In genomic region chr5:75565991-75566709, GRCh38 we compare ENCODE assay signal across 8 cellular contexts. TPM values are rescaled to one million over a fixed set of nuclear protein-coding genes. Genes with fewer than 3 reads are reported as not detected.
DNase-seq lines count a peak whose midpoint lies in the region; ATAC-seq and TF ChIP-seq lines count a peak whose summit lies in the region.
"Not testable (repeated sequence)": the region's sequence is repeated elsewhere in the genome, so short reads cannot be mapped to it uniquely, and the experiment has no call there.

No MANE protein-coding gene starts in this region.

- H3K36me3 Mint-ChIP-seq in activated T-cell treated with anti-CD3 and anti-CD28 coated beads, Interleukin-2, amount 50 U/mL, for 72 hours (ENCODE audit: insufficient read depth in 2 of 2): peaks cover 25 to 42% of the 10 kb centered on the region in 2 donors

- peak overlapping the region; percentile 64 to 78 for H3K4me3 Mint-ChIP-seq in activated T-cell treated with anti-CD3 and anti-CD28 coated beads, Interleukin-2, amount 50 U/mL, for 72 hours

- intact Hi-C loops in thyroid gland (cut with DNase I): not testable (repeated sequence)

- H3K27me3 Mint-ChIP-seq in activated T-cell treated with anti-CD3 and anti-CD28 coated beads, Interleukin-2, amount 50 U/mL, for 72 hours (ENCODE audit: low read depth): not testable (repeated sequence)

- DNase-seq in EH (ENCODE audit: low read depth): peak; percentile 57
- peak; percentile 81 for DNase-seq in RPMI7951 (ENCODE audit: low read depth)
- peak; percentile 15 to 21 for DNase-seq in activated T-cell treated with anti-CD3 and anti-CD28 coated beads, Interleukin-2, amount 50 U/mL, for 72 hours
- peak; percentile 91 for DNase-seq in choroid plexus epithelial cell (ENCODE audit: low read depth)
- not testable (repeated sequence) for DNase-seq in hepatocyte (ENCODE audit: low spot score)
- DNase-seq in renal cortical epithelial cell (ENCODE audit: low read depth): peak; percentile 80
- peak in 1 of 2 donors; percentile 6 for DNase-seq in thyroid gland

- TF ChIP-seq CTCF in choroid plexus epithelial cell (conservative IDR thresholded peaks at IDR 0.05; ENCODE audit: low read depth, low read length); hepatocyte (IDR thresholded peaks at IDR 0.05; ENCODE audit: poor library complexity); thyroid gland (IDR thresholded peaks at IDR 0.05): not testable (repeated sequence)

- H3K4me1 ChIP-seq in hepatocyte (ENCODE audit: insufficient read depth): not testable (repeated sequence)
- peaks cover 31 to 45% of the 10 kb centered on the region in 2 donors for H3K4me1 ChIP-seq in thyroid gland

- 92% methylated on average over 15 of the region's 15 CpGs for WGBS in hepatocyte (ENCODE audit: low lambda C conversion rate, missing lambda C conversion rate)
- 93 to 94% methylated on average over 13 to 15 of the region's 15 CpGs for WGBS in thyroid gland, 2 donors

- peak; percentile 4 for ATAC-seq in HG03175 (IDR thresholded peaks at IDR 0.05; ENCODE audit: unreplicated experiment)
- not testable (repeated sequence) for ATAC-seq in activated T-cell treated with anti-CD3 and anti-CD28 coated beads, Interleukin-2, amount 50 U/mL, for 72 hours (replicated peaks in 1 of 2)

- H3K9me2 ChIP-seq in hepatocyte (replicated peaks; ENCODE audit: insufficient read depth): not testable (repeated sequence)

- not testable (repeated sequence) for H3K9me3 ChIP-seq in hepatocyte (ENCODE audit: low read depth); thyroid gland

- peaks cover 21% of the 10 kb centered on the region for H3K79me2 ChIP-seq in hepatocyte

- peak overlapping the region; percentile 8 for H3K4me2 ChIP-seq in hepatocyte

- H4K20me1 ChIP-seq in hepatocyte (ENCODE audit: insufficient read depth, poor library complexity, severe bottlenecking): not testable (repeated sequence)

- H3K4me1 Mint-ChIP-seq in activated T-cell treated with anti-CD3 and anti-CD28 coated beads, Interleukin-2, amount 50 U/mL, for 72 hours (ENCODE audit: low read depth): peaks cover 49% of the 10 kb centered on the region

- H3K27me3 ChIP-seq in hepatocyte, thyroid gland: not testable (repeated sequence)

- not testable (repeated sequence) for H3K4me3 ChIP-seq in choroid plexus epithelial cell (ENCODE audit: low read depth, low read length); hepatocyte; thyroid gland (replicated peaks in 1 of 3)

- H3K27ac Mint-ChIP-seq in activated T-cell treated with anti-CD3 and anti-CD28 coated beads, Interleukin-2, amount 50 U/mL, for 72 hours: peak overlapping the region; percentile 78

- H3K36me3 ChIP-seq in hepatocyte (replicated peaks; ENCODE audit: insufficient read depth, low read depth); thyroid gland: not testable (repeated sequence)

- TF ChIP-seq POLR2A in thyroid gland (IDR thresholded peaks at IDR 0.05): not testable (repeated sequence)

- H3K27ac ChIP-seq in hepatocyte: peak overlapping the region; percentile 62
- H3K27ac ChIP-seq in thyroid gland: peak overlapping the region; percentile 39 to 89 (median 88)

- peaks cover 17% of the 10 kb centered on the region in 2 donors for H3K9me3 Mint-ChIP-seq in activated T-cell treated with anti-CD3 and anti-CD28 coated beads, Interleukin-2, amount 50 U/mL, for 72 hours

- not testable (repeated sequence) for H2AFZ ChIP-seq in hepatocyte

RNA-seq across cellular contexts. Expression of gene ANKDD1B, which starts 45.1 kb away (rescaled TPM):
- not detected in 2 replicates for total RNA-seq in RPMI7951 (2014; rRNA removed; shearing (Covaris generic))
- under 1 TPM; 0.23 to 0.26 TPM for total RNA-seq in activated T-cell treated with anti-CD3 and anti-CD28 coated beads, Interleukin-2, amount 50 U/mL, for 72 hours
- total RNA-seq in hepatocyte (1.4 and 4.7 TPM in 2 replicates), renal cortical epithelial cell (2.8 and 3.3 TPM in 2 replicates), thyroid gland (1 to 10 TPM in 2 of 4 donors, not detected in 2; 1.1 to 1.7 TPM)
- 0.71 and 2.3 TPM in 2 replicates for polyA plus RNA-seq in hepatocyte

RNA-seq across cellular contexts. Expression of gene POLK, which starts 54.5 kb away (rescaled TPM):
- 24.2 and 36.5 TPM in 2 replicates for total RNA-seq in RPMI7951 (2014; rRNA removed; shearing (Covaris generic))
- total RNA-seq in activated T-cell treated with anti-CD3 and anti-CD28 coated beads, Interleukin-2, amount 50 U/mL, for 72 hours: 10 to 100 TPM; 31.4 to 34.2 TPM
- total RNA-seq in hepatocyte (22.0 and 27.1 TPM in 2 replicates), renal cortical epithelial cell (53.7 and 63.4 TPM in 2 replicates), thyroid gland (10 to 100 TPM; 49.8 to 74.5 (median 63.3) TPM)
- polyA plus RNA-seq in hepatocyte: 9.0 and 11.1 TPM in 2 replicates

RNA-seq across cellular contexts. Expression of gene CERT1, which starts 54.7 kb away (rescaled TPM):
- 14.1 and 19.9 TPM in 2 replicates for total RNA-seq in RPMI7951 (2014; rRNA removed; shearing (Covaris generic))
- total RNA-seq in activated T-cell treated with anti-CD3 and anti-CD28 coated beads, Interleukin-2, amount 50 U/mL, for 72 hours: 10 to 100 TPM; 31.9 to 34.9 TPM
- total RNA-seq in hepatocyte (40.5 and 42.0 TPM in 2 replicates), renal cortical epithelial cell (26.0 and 77.0 TPM in 2 replicates), thyroid gland (10 to 100 TPM; 66.3 to 87.5 (median 78.0) TPM)
- 15.6 and 20.7 TPM in 2 replicates for polyA plus RNA-seq in hepatocyte
